In genomic region chr2:200301953-200302628, GRCh38 we compare ENCODE assay signal across 20 cellular contexts. TPM values are rescaled to one million over a fixed set of nuclear protein-coding genes. Genes with fewer than 3 reads are reported as not detected.
DNase-seq lines count a peak whose midpoint lies in the region; TF ChIP-seq lines count a peak whose summit lies in the region.
"Had no signal": no experiment of that assay in that cellular context is flagged by ENCODE, and none has a peak within 500 bp of the region (broad histone marks: within the 10 kb centered on the region; RNA-seq: fewer than 3 reads in every experiment).

No MANE protein-coding gene starts in this region.

- H3K4me3 ChIP-seq in Caco-2 (ENCODE audit: low read depth, low read length) (peak overlapping the region; percentile 15; the same call in 1 of the 2 replicates), epithelial cell of esophagus (ENCODE audit: low read length) (no peak overlapping the region)
- H3K4me3 ChIP-seq: ascending aorta, dorsolateral prefrontal cortex had no signal

- peaks cover 38% of the 10 kb centered on the region for H3K4me1 Mint-ChIP-seq in Caco-2 (ENCODE audit: low read depth, unreplicated experiment)
- H3K4me1 Mint-ChIP-seq in activated T-helper 1 cell treated with anti-CD3 and anti-CD28 coated beads, Interleukin-12 subunit alpha, Interleukin-12 subunit beta, Interleukin-2, Interleukin-4 antibody, amounts not matched to agents 30 ng/mL and 10 ng/mL and 1 ng/mL, durations not matched to agents 14 hours and 24 hours and 36 hours (ENCODE audit: low read depth), result peaks cover 8% of the 10 kb centered on the region

- POLR2A ChIA-PET in Caco-2 (lab: Charles Lee), result no interaction called here

- BruUV-seq in Caco-2 (replicated peaks; lab: Mats Ljungman, UMichigan), result no TSS peak

- H3K36me3 ChIP-seq in Caco-2 (ENCODE audit: control insufficient read depth, insufficient read depth, low read length), result no peaks in the 10 kb centered on the region
- H3K36me3 ChIP-seq: ascending aorta had no signal

- intact Hi-C loops in Caco-2 (cut with micrococcal nuclease; ENCODE audit: unreplicated experiment), result loop anchor here (2.0 to 5.0 kb wide), 2 partner anchors 180 to 321 kb away; no protein-coding TSS in a partner anchor
- intact Hi-C loops in activated T-helper 1 cell treated with anti-CD3 and anti-CD28 coated beads, Interleukin-12 subunit alpha, Interleukin-12 subunit beta, Interleukin-2, Interleukin-4 antibody, amounts not matched to agents 30 ng/mL and 10 ng/mL and 1 ng/mL, durations not matched to agents 14 hours and 24 hours and 36 hours (cut with micrococcal nuclease), result loop anchor here (10.0 kb wide), 1 partner anchor 1343 kb away; the partner anchor contains the start of gene TMEM237

- TF ChIP-seq CTCF in Caco-2 (IDR thresholded peaks at IDR 0.05; ENCODE audit: insufficient read depth in 1 of 2, low read depth in 1 of 2, low read length in 1 of 2, severe bottlenecking in 1 of 2, unreplicated experiment in 1 of 2), result no peak
- TF ChIP-seq CTCF in epithelial cell of esophagus (IDR thresholded peaks at IDR 0.05; ENCODE audit: insufficient read depth, low read depth, low read length, missing control alignments), result no peak

- H3K4me3 Mint-ChIP-seq in Caco-2 (ENCODE audit: unreplicated experiment), result peak overlapping the region; percentile 63
- H3K4me3 Mint-ChIP-seq in activated T-helper 1 cell treated with anti-CD3 and anti-CD28 coated beads, Interleukin-12 subunit alpha, Interleukin-12 subunit beta, Interleukin-2, Interleukin-4 antibody, amounts not matched to agents 30 ng/mL and 10 ng/mL and 1 ng/mL, durations not matched to agents 14 hours and 24 hours and 36 hours, result no peak overlapping the region
- H3K4me3 Mint-ChIP-seq: mesothelial cell of epicardium, natural killer cell had no signal

- H3K9me3 Mint-ChIP-seq in Caco-2 (ENCODE audit: unreplicated experiment), result no peaks in the 10 kb centered on the region
- H3K9me3 Mint-ChIP-seq in activated T-helper 1 cell treated with anti-CD3 and anti-CD28 coated beads, Interleukin-12 subunit alpha, Interleukin-12 subunit beta, Interleukin-2, Interleukin-4 antibody, amounts not matched to agents 30 ng/mL and 10 ng/mL and 1 ng/mL, durations not matched to agents 14 hours and 24 hours and 36 hours, result no peaks in the 10 kb centered on the region
- H3K9me3 Mint-ChIP-seq: mesothelial cell of epicardium, natural killer cell had no signal

- peaks cover 17% of the 10 kb centered on the region for H3K36me3 Mint-ChIP-seq in Caco-2 (ENCODE audit: insufficient read depth, unreplicated experiment)
- no peaks in the 10 kb centered on the region for H3K36me3 Mint-ChIP-seq in activated T-helper 1 cell treated with anti-CD3 and anti-CD28 coated beads, Interleukin-12 subunit alpha, Interleukin-12 subunit beta, Interleukin-2, Interleukin-4 antibody, amounts not matched to agents 30 ng/mL and 10 ng/mL and 1 ng/mL, durations not matched to agents 14 hours and 24 hours and 36 hours (ENCODE audit: low read depth)
- H3K36me3 Mint-ChIP-seq: mesothelial cell of epicardium, natural killer cell had no signal

- H3K4me1 ChIP-seq in Caco-2, result peaks cover 48% of the 10 kb centered on the region
- H3K4me1 ChIP-seq: ascending aorta had no signal

- CTCF ChIA-PET in Caco-2 (lab: Charles Lee), result no interaction called here

- peak overlapping the region; percentile 90 for H3K27ac Mint-ChIP-seq in Caco-2 (ENCODE audit: unreplicated experiment)
- H3K27ac Mint-ChIP-seq in activated T-helper 1 cell treated with anti-CD3 and anti-CD28 coated beads, Interleukin-12 subunit alpha, Interleukin-12 subunit beta, Interleukin-2, Interleukin-4 antibody, amounts not matched to agents 30 ng/mL and 10 ng/mL and 1 ng/mL, durations not matched to agents 14 hours and 24 hours and 36 hours, result no peak overlapping the region
- H3K27ac Mint-ChIP-seq: natural killer cell had no signal

- no peaks in the 10 kb centered on the region for H3K9me3 ChIP-seq in Caco-2
- H3K9me3 ChIP-seq: ascending aorta had no signal

- no peaks in the 10 kb centered on the region for H3K27me3 Mint-ChIP-seq in Caco-2 (ENCODE audit: insufficient read depth, unreplicated experiment)
- H3K27me3 Mint-ChIP-seq in activated T-helper 1 cell treated with anti-CD3 and anti-CD28 coated beads, Interleukin-12 subunit alpha, Interleukin-12 subunit beta, Interleukin-2, Interleukin-4 antibody, amounts not matched to agents 30 ng/mL and 10 ng/mL and 1 ng/mL, durations not matched to agents 14 hours and 24 hours and 36 hours (ENCODE audit: insufficient read depth), result peaks cover 16% of the 10 kb centered on the region

- H3K27me3 ChIP-seq in Caco-2 (replicated peaks; ENCODE audit: control insufficient read depth, insufficient read depth, low read length), result no peaks in the 10 kb centered on the region
- H3K27me3 ChIP-seq: ascending aorta, dorsolateral prefrontal cortex had no signal

- DNase-seq in Caco-2, result no peak
- peak; percentile 25 for DNase-seq in NCI-H226
- DNase-seq in epithelial cell of esophagus (ENCODE audit: low read depth), result peak; percentile 69
- DNase-seq in kidney tubule cell (ENCODE audit: low spot score), result peak; percentile 30
- no peak for DNase-seq in NCI-H2227 treated with DMSO at 0.1 percent for 48 hours (lab: John Stamatoyannopoulos, UW)
- DNase-seq in HUDEP-2 (lab: John Stamatoyannopoulos, UW; ENCODE audit: unreplicated experiment in 76 of 76), result no peak
- DNase-seq in DMS114 treated with DMSO at 0.1 percent for 48 hours (lab: John Stamatoyannopoulos, UW; ENCODE audit: unreplicated experiment), result no peak
- DNase-seq in activated T-helper 1 cell treated with anti-CD3 and anti-CD28 coated beads, Interleukin-12 subunit alpha, Interleukin-12 subunit beta, Interleukin-2, Interleukin-4 antibody, amounts not matched to agents 30 ng/mL and 10 ng/mL and 1 ng/mL, durations not matched to agents 14 hours and 24 hours and 36 hours (ENCODE audit: low spot score), result no peak
- DNase-seq: activated naive CD4-positive, alpha-beta T cell treated with anti-CD3 and anti-CD28 coated beads, Interleukin-2, amount 50 U/mL, for 16 hours; dorsolateral prefrontal cortex; erythroblast; H7; Kasumi-1; natural killer cell; NCI-H1930; NCI-H748 treated with DMSO at 0.1 percent for 48 hours; SIG-M5; substantia nigra had no signal

RNA-seq across cellular contexts. Expression of gene SPATS2L, which starts 4.4 kb away (rescaled TPM):
- 189 and 196 TPM in 2 replicates for total RNA-seq in Caco-2 (2022)
- 35.1 and 38.0 TPM in 2 replicates for total RNA-seq in activated T-helper 1 cell treated with anti-CD3 and anti-CD28 coated beads, Interleukin-12 subunit alpha, Interleukin-12 subunit beta, Interleukin-2, Interleukin-4 antibody, amounts not matched to agents 30 ng/mL and 10 ng/mL and 1 ng/mL, durations not matched to agents 14 hours and 24 hours and 36 hours

Comparison
In these comparisons a context has a peak if more than half of its experiments do, and no peak if none do; other contexts are left out.
1. DNase-seq: peak in NCI-H226 (single experiment), epithelial cell of esophagus (single experiment) and kidney tubule cell (single experiment); none in Caco-2 (0 of 2), NCI-H2227 treated with DMSO at 0.1 percent for 48 hours (single experiment), HUDEP-2 (0 of 76), DMS114 treated with DMSO at 0.1 percent for 48 hours (single experiment) and activated T-helper 1 cell treated with anti-CD3 and anti-CD28 coated beads, Interleukin-12 subunit alpha, Interleukin-12 subunit beta, Interleukin-2, Interleukin-4 antibody, amounts not matched to agents 30 ng/mL and 10 ng/mL and 1 ng/mL, durations not matched to agents 14 hours and 24 hours and 36 hours (single experiment).